In genomic region chr3:193761969-193762368, GRCh38 we compare ENCODE assay signal across 10 cellular contexts.
"Had no signal": no experiment of that assay in that cellular context is flagged by ENCODE, and none has a peak within 500 bp of the region (broad histone marks: within the 10 kb centered on the region; RNA-seq: fewer than 3 reads in every experiment).

No MANE protein-coding gene starts in this region.

- H3K9ac ChIP-seq: GM23248, KMS-11 had no signal

- H3K27ac Mint-ChIP-seq: HFFc6, IgD-negative memory B cell had no signal

- ATAC-seq: HCT116 had no signal

- H3K36me3 ChIP-seq: HAP-1 had no signal

- H3K4me3 ChIP-seq: GM23248, HAP-1 had no signal

- DNase-seq: GM23248, GOT3, H7, HFFc6, KBM-7 had no signal

- H2AFZ ChIP-seq: GM23248 had no signal

- H3K27ac ChIP-seq: GM23248, KMS-11 had no signal

- FAIRE-seq: HTR-8/SVneo had no signal

- H3K4me1 ChIP-seq: HAP-1 had no signal

- H3K4me2 ChIP-seq: KMS-11 had no signal

- H3K4me3 Mint-ChIP-seq: HFFc6, IgD-negative memory B cell had no signal
